ENCODE assay signal across 24 cellular contexts in the genomic region with DNA sequence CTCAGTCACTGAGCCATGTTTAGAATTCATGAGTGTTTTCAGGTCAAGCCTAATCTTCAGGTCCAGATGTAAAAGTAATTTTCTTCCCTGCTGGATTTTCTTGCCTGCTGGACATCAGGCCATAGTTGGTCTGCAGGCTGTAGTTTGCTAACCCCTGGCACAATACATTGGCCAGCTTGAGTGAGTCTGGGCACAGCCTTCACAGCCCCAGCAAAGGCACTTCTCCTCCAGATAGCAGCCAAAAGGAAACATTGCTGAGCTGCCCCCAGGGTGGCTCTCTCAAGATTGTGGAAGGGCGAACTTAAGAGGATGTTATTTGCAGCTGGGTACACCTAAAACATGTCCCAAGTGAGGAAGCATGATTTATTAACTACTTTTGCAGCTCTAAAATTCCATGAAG.
"Had no signal": no experiment of that assay in that cellular context is flagged by ENCODE, and none has a peak within 500 bp of the region (broad histone marks: within the 10 kb centered on the region; RNA-seq: fewer than 3 reads in every experiment).

No MANE protein-coding gene starts in this region.

- H3K4me3 Mint-ChIP-seq: activated CD4-positive, alpha-beta memory T cell treated with anti-CD3 and anti-CD28 coated beads for 36 hours; activated CD4-positive, alpha-beta T cell treated with anti-CD3 and anti-CD28 coated beads, Interleukin-2, amount 10 ng/mL, durations not matched to agents 7 days and 5 days; activated naive CD8-positive, alpha-beta T cell treated with anti-CD3 and anti-CD28 coated beads for 36 hours; activated T-cell treated with anti-CD3 and anti-CD28 coated beads, Interleukin-2, amount 50 U/mL, for 4 hours had no signal

- H3K4me1 ChIP-seq: SJSA1 had no signal

- H3K4me3 ChIP-seq: SJSA1 had no signal

- H3K27ac ChIP-seq: brain microvascular endothelial cell, SJSA1 had no signal

- H3K27me3 Mint-ChIP-seq: activated CD4-positive, alpha-beta memory T cell treated with anti-CD3 and anti-CD28 coated beads for 36 hours; activated CD4-positive, alpha-beta T cell treated with anti-CD3 and anti-CD28 coated beads, Interleukin-2, amount 10 ng/mL, durations not matched to agents 7 days and 5 days; activated naive CD8-positive, alpha-beta T cell treated with anti-CD3 and anti-CD28 coated beads for 36 hours had no signal

- H3K27me3 ChIP-seq: brain microvascular endothelial cell, SJSA1 had no signal

- H3K4me1 Mint-ChIP-seq: activated CD4-positive, alpha-beta T cell treated with anti-CD3 and anti-CD28 coated beads, Interleukin-2, amount 10 ng/mL, durations not matched to agents 7 days and 5 days; activated naive CD8-positive, alpha-beta T cell treated with anti-CD3 and anti-CD28 coated beads for 36 hours had no signal

- ATAC-seq: activated T-cell treated with anti-CD3 and anti-CD28 coated beads, Interleukin-2, amount 50 U/mL, for 4 hours; Panc1; SK-N-SH treated with all-trans-retinoic acid at 6 μM for 48 hours had no signal

- H3K27ac Mint-ChIP-seq: activated CD4-positive, alpha-beta memory T cell treated with anti-CD3 and anti-CD28 coated beads for 36 hours; activated CD4-positive, alpha-beta T cell treated with anti-CD3 and anti-CD28 coated beads, Interleukin-2, amount 10 ng/mL, durations not matched to agents 7 days and 5 days; activated naive CD8-positive, alpha-beta T cell treated with anti-CD3 and anti-CD28 coated beads for 36 hours had no signal

- H3K9me3 Mint-ChIP-seq: activated CD4-positive, alpha-beta memory T cell treated with anti-CD3 and anti-CD28 coated beads for 36 hours; activated CD4-positive, alpha-beta T cell treated with anti-CD3 and anti-CD28 coated beads, Interleukin-2, amount 10 ng/mL, durations not matched to agents 7 days and 5 days; activated naive CD8-positive, alpha-beta T cell treated with anti-CD3 and anti-CD28 coated beads for 36 hours; activated T-cell treated with anti-CD3 and anti-CD28 coated beads, Interleukin-2, amount 50 U/mL, for 4 hours had no signal

- DNase-seq: activated CD4-positive, alpha-beta memory T cell treated with anti-CD3 and anti-CD28 coated beads for 36 hours; activated CD4-positive, alpha-beta T cell treated with anti-CD3 and anti-CD28 coated beads, Interleukin-2, amount 10 ng/mL, durations not matched to agents 7 days and 5 days; activated CD4-positive, CD25-positive, alpha-beta regulatory T cell treated with anti-CD3 and anti-CD28 coated beads, Interleukin-2, amount 50 U/mL, for 72 hours; activated CD8-positive, alpha-beta memory T cell treated with anti-CD3 and anti-CD28 coated beads for 24 hours; activated effector memory CD4-positive, alpha-beta T cell treated with anti-CD3 and anti-CD28 coated beads, Interleukin-2, amount 50 U/mL, for 16 hours; activated naive CD4-positive, alpha-beta T cell treated with Interleukin-2 at 50 U/mL for 16 hours; activated naive CD8-positive, alpha-beta T cell treated with anti-CD3 and anti-CD28 coated beads for 36 hours; activated T-cell treated with anti-CD3 and anti-CD28 coated beads, Interleukin-2, amount 50 U/mL, for 4 hours; brain microvascular endothelial cell; MM.1S; NCI-H1105; NCI-H1436; NCI-H1694 treated with DMSO at 0.1 percent for 48 hours; NCI-H2029 treated with DMSO at 0.1 percent for 48 hours; NCI-H510A treated with DMSO at 0.1 percent for 48 hours; NCI-H69; NK-92 treated with Interleukin-12 subunit alpha and Interleukin-12 subunit beta, amount 100 ng/mL, for 24 hours; OCI-M1; RPMI8226; SHP77; SW 1271 had no signal
